1 cellular context compared by ENCODE assay signal in the genomic region with DNA sequence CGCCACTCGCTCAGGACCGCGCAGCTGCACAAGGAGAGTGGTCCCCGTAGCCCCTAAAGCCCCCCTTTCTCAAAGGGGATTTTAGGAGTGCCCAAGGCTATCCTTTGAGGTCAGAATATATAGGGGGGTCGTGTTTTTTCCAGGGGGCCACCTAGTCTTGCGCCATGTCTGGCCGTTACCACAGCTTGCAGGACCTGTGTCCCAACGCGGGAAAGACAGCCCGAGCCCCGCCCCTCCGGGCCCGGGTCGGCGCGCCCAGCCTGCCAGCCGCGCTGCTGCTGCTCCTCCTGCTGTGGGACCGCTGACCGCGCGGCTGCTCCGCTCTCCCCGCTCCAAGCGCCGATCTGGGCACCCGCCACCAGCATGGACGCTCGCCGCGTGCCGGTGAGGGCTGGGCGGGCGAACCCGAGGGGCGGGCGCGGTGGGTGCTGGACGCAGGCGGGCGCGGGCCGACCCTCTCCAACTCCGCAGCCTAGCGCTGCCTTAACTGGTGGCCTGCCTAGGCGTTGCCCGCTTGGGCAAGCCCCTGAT.
TF ChIP-seq lines count a peak whose summit lies in the region.

A gene (plus strand): TSS at position 272 of the 531 bp plus-strand sequence. CDS start 92 bp downstream, at position 364.

TF ChIP-seq in HepG2, 621 proteins besides CTCF, POLR2A, EP300 and RAD21 (continued from another document):
- TF ChIP-seq, protein P1, sequence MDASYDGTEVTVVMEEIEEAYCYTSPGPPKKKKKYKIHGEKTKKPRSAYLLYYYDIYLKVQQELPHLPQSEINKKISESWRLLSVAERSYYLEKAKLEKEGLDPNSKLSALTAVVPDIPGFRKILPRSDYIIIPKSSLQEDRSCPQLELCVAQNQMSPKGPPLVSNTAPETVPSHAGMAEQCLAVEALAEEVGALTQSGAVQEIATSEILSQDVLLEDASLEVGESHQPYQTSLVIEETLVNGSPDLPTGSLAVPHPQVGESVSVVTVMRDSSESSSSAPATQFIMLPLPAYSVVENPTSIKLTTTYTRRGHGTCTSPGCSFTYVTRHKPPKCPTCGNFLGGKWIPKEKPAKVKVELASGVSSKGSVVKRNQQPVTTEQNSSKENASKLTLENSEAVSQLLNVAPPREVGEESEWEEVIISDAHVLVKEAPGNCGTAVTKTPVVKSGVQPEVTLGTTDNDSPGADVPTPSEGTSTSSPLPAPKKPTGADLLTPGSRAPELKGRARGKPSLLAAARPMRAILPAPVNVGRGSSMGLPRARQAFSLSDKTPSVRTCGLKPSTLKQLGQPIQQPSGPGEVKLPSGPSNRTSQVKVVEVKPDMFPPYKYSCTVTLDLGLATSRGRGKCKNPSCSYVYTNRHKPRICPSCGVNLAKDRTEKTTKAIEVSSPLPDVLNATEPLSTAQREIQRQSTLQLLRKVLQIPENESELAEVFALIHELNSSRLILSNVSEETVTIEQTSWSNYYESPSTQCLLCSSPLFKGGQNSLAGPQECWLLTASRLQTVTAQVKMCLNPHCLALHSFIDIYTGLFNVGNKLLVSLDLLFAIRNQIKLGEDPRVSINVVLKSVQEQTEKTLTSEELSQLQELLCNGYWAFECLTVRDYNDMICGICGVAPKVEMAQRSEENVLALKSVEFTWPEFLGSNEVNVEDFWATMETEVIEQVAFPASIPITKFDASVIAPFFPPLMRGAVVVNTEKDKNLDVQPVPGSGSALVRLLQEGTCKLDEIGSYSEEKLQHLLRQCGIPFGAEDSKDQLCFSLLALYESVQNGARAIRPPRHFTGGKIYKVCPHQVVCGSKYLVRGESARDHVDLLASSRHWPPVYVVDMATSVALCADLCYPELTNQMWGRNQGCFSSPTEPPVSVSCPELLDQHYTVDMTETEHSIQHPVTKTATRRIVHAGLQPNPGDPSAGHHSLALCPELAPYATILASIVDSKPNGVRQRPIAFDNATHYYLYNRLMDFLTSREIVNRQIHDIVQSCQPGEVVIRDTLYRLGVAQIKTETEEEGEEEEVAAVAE (CRISPR knock-in tag; IDR thresholded peaks at IDR 0.05; ENCODE audit: borderline replicate concordance), result 0 out of 2 replicates have a peak, but pooled peaks have one; percentile 24
- TF ChIP-seq ZNF713 (CRISPR knock-in tag; IDR thresholded peaks at IDR 0.05) (peak; percentile 82; the same call in 1 of the 2 replicates), ZNF777 (CRISPR knock-in tag; IDR thresholded peaks at IDR 0.05) (peak; percentile 89), ZNF703 (CRISPR knock-in tag; IDR thresholded peaks at IDR 0.05; ENCODE audit: borderline replicate concordance) (peak; percentile 84; the same call in 1 of the 2 replicates)
- TF ChIP-seq, protein P2, sequence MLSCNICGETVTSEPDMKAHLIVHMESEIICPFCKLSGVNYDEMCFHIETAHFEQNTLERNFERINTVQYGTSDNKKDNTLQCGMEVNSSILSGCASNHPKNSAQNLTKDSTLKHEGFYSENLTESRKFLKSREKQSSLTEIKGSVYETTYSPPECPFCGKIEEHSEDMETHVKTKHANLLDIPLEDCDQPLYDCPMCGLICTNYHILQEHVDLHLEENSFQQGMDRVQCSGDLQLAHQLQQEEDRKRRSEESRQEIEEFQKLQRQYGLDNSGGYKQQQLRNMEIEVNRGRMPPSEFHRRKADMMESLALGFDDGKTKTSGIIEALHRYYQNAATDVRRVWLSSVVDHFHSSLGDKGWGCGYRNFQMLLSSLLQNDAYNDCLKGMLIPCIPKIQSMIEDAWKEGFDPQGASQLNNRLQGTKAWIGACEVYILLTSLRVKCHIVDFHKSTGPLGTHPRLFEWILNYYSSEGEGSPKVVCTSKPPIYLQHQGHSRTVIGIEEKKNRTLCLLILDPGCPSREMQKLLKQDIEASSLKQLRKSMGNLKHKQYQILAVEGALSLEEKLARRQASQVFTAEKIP (CRISPR knock-in tag; IDR thresholded peaks at IDR 0.05; ENCODE audit: borderline replicate concordance), result no peak
- TF ChIP-seq, protein P3, sequence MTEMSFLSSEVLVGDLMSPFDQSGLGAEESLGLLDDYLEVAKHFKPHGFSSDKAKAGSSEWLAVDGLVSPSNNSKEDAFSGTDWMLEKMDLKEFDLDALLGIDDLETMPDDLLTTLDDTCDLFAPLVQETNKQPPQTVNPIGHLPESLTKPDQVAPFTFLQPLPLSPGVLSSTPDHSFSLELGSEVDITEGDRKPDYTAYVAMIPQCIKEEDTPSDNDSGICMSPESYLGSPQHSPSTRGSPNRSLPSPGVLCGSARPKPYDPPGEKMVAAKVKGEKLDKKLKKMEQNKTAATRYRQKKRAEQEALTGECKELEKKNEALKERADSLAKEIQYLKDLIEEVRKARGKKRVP (CRISPR knock-in tag; IDR thresholded peaks at IDR 0.05), result peak in 1 of 2 experiments; percentile 72; a peak in 1 of 4 replicates
- TF ChIP-seq, protein P4, sequence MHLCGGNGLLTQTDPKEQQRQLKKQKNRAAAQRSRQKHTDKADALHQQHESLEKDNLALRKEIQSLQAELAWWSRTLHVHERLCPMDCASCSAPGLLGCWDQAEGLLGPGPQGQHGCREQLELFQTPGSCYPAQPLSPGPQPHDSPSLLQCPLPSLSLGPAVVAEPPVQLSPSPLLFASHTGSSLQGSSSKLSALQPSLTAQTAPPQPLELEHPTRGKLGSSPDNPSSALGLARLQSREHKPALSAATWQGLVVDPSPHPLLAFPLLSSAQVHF (CRISPR knock-in tag; IDR thresholded peaks at IDR 0.05), result peak; percentile 97; the same call in 1 of the 2 replicates
